Comparison of ENCODE assay signal across 1 cellular context in the genomic region with DNA sequence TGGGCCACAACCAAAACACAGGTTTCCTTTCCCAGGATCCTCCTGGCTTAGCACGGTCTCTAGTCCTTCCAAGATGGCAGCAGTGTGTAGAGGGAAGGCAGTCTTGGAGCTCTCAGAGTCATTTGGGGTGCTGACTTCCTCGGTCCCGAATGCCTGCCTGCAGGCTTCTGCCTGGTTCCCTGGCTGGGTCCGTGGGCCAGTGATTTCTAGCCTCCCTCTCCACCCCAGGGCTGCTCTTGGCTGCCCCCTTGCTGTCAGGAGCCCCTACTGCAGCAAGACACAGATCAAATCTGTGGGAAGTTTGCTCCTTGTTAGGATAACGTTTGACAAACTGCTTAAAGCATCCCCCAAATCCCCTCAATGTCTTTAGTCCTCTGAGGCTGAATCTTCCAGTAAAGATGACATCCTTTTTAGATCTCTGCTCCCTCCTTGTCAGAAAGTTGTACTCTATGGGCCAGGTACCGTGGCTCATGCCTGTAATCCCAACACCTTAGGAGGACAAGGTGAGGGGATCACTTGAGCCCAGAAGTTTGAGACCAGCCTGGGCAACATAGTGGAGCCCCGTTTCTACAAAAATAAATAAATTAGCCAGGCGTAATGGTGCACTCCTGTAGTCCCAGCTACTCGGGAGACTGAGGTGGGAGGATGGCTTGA.
TF ChIP-seq lines count a peak whose summit lies in the region.

No MANE protein-coding gene starts in this region.

TF ChIP-seq in H1, 55 proteins besides CTCF, POLR2A, EP300 and RAD21 (continued from another document):
- peak; percentile 49 for TF ChIP-seq CTBP2 (IDR thresholded peaks at IDR 0.05; ENCODE audit: borderline replicate concordance, insufficient read depth, insufficient read length, low read length)
